Comparison of ENCODE assay signal across 8 cellular contexts in the genomic region with DNA sequence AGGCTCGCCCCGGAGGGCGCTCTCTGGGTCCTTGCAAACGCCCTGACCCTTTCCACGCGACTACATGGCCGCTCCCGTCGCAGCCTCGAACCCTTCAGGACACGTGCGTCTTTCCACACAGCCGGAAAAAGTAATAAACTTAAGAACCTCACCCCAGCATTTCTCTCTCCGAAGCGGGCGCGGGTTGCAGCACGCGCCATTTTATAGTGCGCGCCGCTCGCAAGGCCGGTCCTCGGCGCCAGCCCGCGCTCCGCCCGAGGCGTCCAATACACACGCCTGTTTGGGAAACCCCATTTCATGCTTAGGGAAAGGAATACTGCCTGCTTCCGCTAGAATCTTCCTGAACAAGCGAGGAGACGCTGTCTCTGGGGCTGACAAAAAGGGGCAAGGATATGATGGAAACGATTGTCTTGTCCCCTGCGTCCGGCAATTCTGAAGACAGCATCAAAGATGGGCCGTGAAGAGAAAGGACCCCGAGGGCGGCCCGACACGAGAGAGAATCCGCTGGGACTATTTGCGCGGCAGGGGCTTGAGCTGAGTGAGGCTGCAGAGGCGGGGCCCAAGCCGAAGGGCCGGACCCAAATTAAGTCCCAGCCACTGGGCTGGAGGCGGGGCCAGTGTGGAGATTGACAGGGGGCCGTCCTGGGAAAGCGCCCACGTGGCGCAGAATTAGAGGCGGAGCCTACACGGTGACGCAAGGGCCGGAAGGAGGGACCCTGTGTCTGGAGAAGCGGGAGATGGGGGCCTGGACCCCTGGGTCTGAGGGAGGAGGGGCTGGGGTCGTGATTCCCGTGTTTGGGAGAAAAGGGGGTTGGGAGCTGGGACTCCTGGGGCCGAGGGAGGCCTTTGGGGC. TPM values are rescaled to one million over a fixed set of nuclear protein-coding genes. Genes with fewer than 3 reads are reported as not detected.
DNase-seq lines count a peak whose midpoint lies in the region; ATAC-seq and TF ChIP-seq lines count a peak whose summit lies in the region.

No MANE protein-coding gene starts in this region.

- ATAC-seq in GM18498 (IDR thresholded peaks at IDR 0.05; ENCODE audit: unreplicated experiment) (peak; percentile 95), HG02938 (IDR thresholded peaks at IDR 0.05; ENCODE audit: unreplicated experiment) (peak; percentile 85), T-helper 17 cell (peak; percentile 97)

- peaks cover 12% of the 10 kb centered on the region for H3K36me3 ChIP-seq in left ventricle myocardium inferior

- peaks cover 27% of the 10 kb centered on the region for H3K4me1 ChIP-seq in left ventricle myocardium inferior

- peak overlapping the region; percentile 100 for H3K27ac ChIP-seq in angular gyrus (ENCODE audit: low read depth, low read length)
- peak overlapping the region; percentile 97 for H3K27ac ChIP-seq in left ventricle myocardium inferior (replicated peaks)

- peak overlapping the region; percentile 100 for H3K27ac Mint-ChIP-seq in T-helper 17 cell
- peak overlapping the region; percentile 100 for H3K27ac Mint-ChIP-seq in progenitor cell of endocrine pancreas

- no peaks in the 10 kb centered on the region for H3K9me3 Mint-ChIP-seq in progenitor cell of endocrine pancreas (ENCODE audit: low read depth)

- DNase-seq in NCI-H1694 treated with DMSO at 0.1 percent for 48 hours (lab: John Stamatoyannopoulos, UW) (peak; percentile 96), T-helper 17 cell (peak; percentile 90 to 95 (median 93)), left ventricle myocardium inferior (peak; percentile 99), progenitor cell of endocrine pancreas (ENCODE audit: low spot score, unreplicated experiment) (peak; percentile 97), ureter (ENCODE audit: low spot score) (peak; percentile 98)

- H3K4me3 Mint-ChIP-seq in T-helper 17 cell: peak overlapping the region; percentile 100
- peak overlapping the region; percentile 96 for H3K4me3 Mint-ChIP-seq in progenitor cell of endocrine pancreas (ENCODE audit: low read depth)

- no peaks in the 10 kb centered on the region for H3K27me3 ChIP-seq in left ventricle myocardium inferior (ENCODE audit: low read depth)

- H3K27me3 Mint-ChIP-seq in T-helper 17 cell (no peaks in the 10 kb centered on the region), progenitor cell of endocrine pancreas (peaks cover 18% of the 10 kb centered on the region)

- H3K4me3 ChIP-seq in left ventricle myocardium inferior: peak overlapping the region; percentile 86

- H3K4me1 Mint-ChIP-seq in T-helper 17 cell (peaks cover 37% of the 10 kb centered on the region), progenitor cell of endocrine pancreas (ENCODE audit: low read depth) (peaks cover 21% of the 10 kb centered on the region)

- H3K9me3 ChIP-seq in T-helper 17 cell (ENCODE audit: control insufficient read depth, low read length, poor library complexity, severe bottlenecking): no peaks in the 10 kb centered on the region
- H3K9me3 ChIP-seq in left ventricle myocardium inferior (replicated peaks): no peaks in the 10 kb centered on the region

- H3K36me3 Mint-ChIP-seq in T-helper 17 cell (ENCODE audit: low read depth) (peaks cover 2% of the 10 kb centered on the region), progenitor cell of endocrine pancreas (ENCODE audit: insufficient read depth) (peaks cover 8% of the 10 kb centered on the region)

- intact Hi-C loops in left ventricle myocardium inferior (cut with micrococcal nuclease): no loop called here

- TF ChIP-seq CTCF in left ventricle myocardium inferior (IDR thresholded peaks at IDR 0.05; ENCODE audit: borderline replicate concordance) (no peak), progenitor cell of endocrine pancreas (IDR thresholded peaks at IDR 0.05; ENCODE audit: unreplicated experiment) (no peak)

RNA-seq across cellular contexts. Expression of a gene that starts 14.4 kb away (rescaled TPM):
- total RNA-seq in T-helper 17 cell (not detected), left ventricle myocardium inferior (not detected), progenitor cell of endocrine pancreas (not detected in 2 replicates), ureter (not detected)

RNA-seq across cellular contexts. Expression of a gene that starts 18.9 kb away (rescaled TPM):
- total RNA-seq in T-helper 17 cell: not detected
- 0.41 TPM for total RNA-seq in left ventricle myocardium inferior
- total RNA-seq in progenitor cell of endocrine pancreas: not detected in 2 replicates
- 0.60 TPM for total RNA-seq in ureter

RNA-seq across cellular contexts. Expression of a gene that starts 28.7 kb away (rescaled TPM):
- total RNA-seq in T-helper 17 cell (not detected), left ventricle myocardium inferior (not detected), progenitor cell of endocrine pancreas (not detected in 2 replicates), ureter (not detected)

RNA-seq across cellular contexts. Expression of a gene that starts 34.4 kb away (rescaled TPM):
- not detected for total RNA-seq in T-helper 17 cell
- not detected for total RNA-seq in left ventricle myocardium inferior
- total RNA-seq in progenitor cell of endocrine pancreas: not detected in 2 replicates
- total RNA-seq in ureter: not detected

RNA-seq across cellular contexts. Expression of a gene that starts 50.1 kb away (rescaled TPM):
- total RNA-seq in T-helper 17 cell: not detected
- not detected for total RNA-seq in left ventricle myocardium inferior
- not detected in 2 replicates for total RNA-seq in progenitor cell of endocrine pancreas
- not detected for total RNA-seq in ureter

Comparison
In these comparisons a context has a peak if more than half of its experiments do, and no peak if none do; other contexts are left out.
1. Peak in every context shown above with its lines: DNase-seq, ATAC-seq, H3K4me3 ChIP-seq and H3K27ac ChIP-seq.